1 cellular context compared by ENCODE assay signal in the genomic region with DNA sequence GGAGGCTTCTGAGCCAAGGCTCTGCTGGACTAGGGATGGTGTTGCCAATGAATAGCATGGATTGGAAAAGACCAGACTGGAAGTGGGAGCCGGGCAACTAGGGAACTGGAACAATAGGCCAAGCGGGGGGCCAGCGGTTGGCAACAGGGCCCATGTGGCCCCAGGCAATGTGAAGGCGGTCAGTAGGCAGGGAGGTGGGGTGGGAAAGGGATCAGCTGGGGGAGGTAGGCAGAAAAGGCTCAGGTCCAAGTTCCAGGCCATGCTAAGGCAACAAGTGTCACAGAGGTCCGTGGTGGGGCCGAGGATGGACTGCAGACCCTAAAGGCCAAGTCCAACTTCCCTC.
TF ChIP-seq lines count a peak whose summit lies in the region.

No MANE protein-coding gene starts in this region.

TF ChIP-seq in K562, 482 proteins besides CTCF, POLR2A, EP300 and RAD21 (continued from another document):
- TF ChIP-seq ZNF318 (IDR thresholded peaks at IDR 0.05; ENCODE audit: borderline replicate concordance in 1 of 2, low read depth in 1 of 2) (no peak), PHB (CRISPR knock-in tag; IDR thresholded peaks at IDR 0.05) (no peak), ZNF23 (CRISPR knock-in tag; IDR thresholded peaks at IDR 0.05) (no peak), FOSL1 (tag; conservative IDR thresholded peaks at IDR 0.05) (peak; percentile 3; the same call in 1 of the 2 replicates), ELF4 (CRISPR knock-in tag; IDR thresholded peaks at IDR 0.05) (0 out of 2 replicates have a peak, but pooled peaks have one; percentile 16), ZKSCAN3 (CRISPR knock-in tag; IDR thresholded peaks at IDR 0.05) (no peak), DACH1 (IDR thresholded peaks at IDR 0.05; ENCODE audit: partially characterized antibody) (peak; percentile 28), NR4A1 (CRISPR knock-in tag; IDR thresholded peaks at IDR 0.05) (no peak), NR4A1 (tag; IDR thresholded peaks at IDR 0.05) (no peak), SIN3A (IDR thresholded peaks at IDR 0.05; ENCODE audit: borderline replicate concordance in 2 of 2, control insufficient read depth in 1 of 2, low read depth in 2 of 2, low read length in 2 of 2) (0 out of 4 replicates have a peak, but pooled peaks of 1 of the 2 experiments have one; percentile 30), HLTF (IDR thresholded peaks at IDR 0.05) (no peak), OTX1 (CRISPR knock-in tag; IDR thresholded peaks at IDR 0.05) (0 out of 2 replicates have a peak, but pooled peaks have one; percentile 45)
- TF ChIP-seq, protein P1, sequence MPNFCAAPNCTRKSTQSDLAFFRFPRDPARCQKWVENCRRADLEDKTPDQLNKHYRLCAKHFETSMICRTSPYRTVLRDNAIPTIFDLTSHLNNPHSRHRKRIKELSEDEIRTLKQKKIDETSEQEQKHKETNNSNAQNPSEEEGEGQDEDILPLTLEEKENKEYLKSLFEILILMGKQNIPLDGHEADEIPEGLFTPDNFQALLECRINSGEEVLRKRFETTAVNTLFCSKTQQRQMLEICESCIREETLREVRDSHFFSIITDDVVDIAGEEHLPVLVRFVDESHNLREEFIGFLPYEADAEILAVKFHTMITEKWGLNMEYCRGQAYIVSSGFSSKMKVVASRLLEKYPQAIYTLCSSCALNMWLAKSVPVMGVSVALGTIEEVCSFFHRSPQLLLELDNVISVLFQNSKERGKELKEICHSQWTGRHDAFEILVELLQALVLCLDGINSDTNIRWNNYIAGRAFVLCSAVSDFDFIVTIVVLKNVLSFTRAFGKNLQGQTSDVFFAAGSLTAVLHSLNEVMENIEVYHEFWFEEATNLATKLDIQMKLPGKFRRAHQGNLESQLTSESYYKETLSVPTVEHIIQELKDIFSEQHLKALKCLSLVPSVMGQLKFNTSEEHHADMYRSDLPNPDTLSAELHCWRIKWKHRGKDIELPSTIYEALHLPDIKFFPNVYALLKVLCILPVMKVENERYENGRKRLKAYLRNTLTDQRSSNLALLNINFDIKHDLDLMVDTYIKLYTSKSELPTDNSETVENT (CRISPR knock-in tag; IDR thresholded peaks at IDR 0.05), result 0 out of 2 replicates have a peak, but pooled peaks have one; percentile 47
